Comparison of ENCODE assay signal across 9 cellular contexts in genomic region chr1:2314297-2314802, GRCh38.
DNase-seq lines count a peak whose midpoint lies in the region; ATAC-seq, FAIRE-seq and TF ChIP-seq lines count a peak whose summit lies in the region.
"Had no signal": no experiment of that assay in that cellular context is flagged by ENCODE, and none has a peak within 500 bp of the region (broad histone marks: within the 10 kb centered on the region; RNA-seq: fewer than 3 reads in every experiment).

No MANE protein-coding gene starts in this region.

- peak overlapping the region; percentile 44 for H3K4me3 ChIP-seq in IMR-90 (ENCODE audit: insufficient read depth, low read depth, low read length)
- H3K4me3 ChIP-seq in kidney (ENCODE audit: low read length in 2 of 2): no peak overlapping the region

- no peak overlapping the region; the same call in 2 of the 3 replicates for H2BK15ac ChIP-seq in IMR-90 (ENCODE audit: low read depth, low read length)

- dilution Hi-C loops in IMR-90 (cut with HindIII; ENCODE audit: low sequenced_read_pairs, unreplicated experiment): no loop called here

- peak overlapping the region; percentile 74; the same call in 1 of the 2 replicates for H2BK120ac ChIP-seq in IMR-90 (ENCODE audit: low read depth, low read length)

- peak overlapping the region; percentile 73 for H4K5ac ChIP-seq in IMR-90 (ENCODE audit: low read depth, low read length)

- no peaks in the 10 kb centered on the region for H3K27me3 Mint-ChIP-seq in stimulated activated naive CD8-positive, alpha-beta T cell treated with anti-CD3 and anti-CD28 coated beads, Interleukin-15, amount 100 ng/mL, for 72 hours

- TF ChIP-seq CTCF in IMR-90 (conservative IDR thresholded peaks at IDR 0.05; ENCODE audit: low read depth, low read length) (no peak), kidney (IDR thresholded peaks at IDR 0.05; ENCODE audit: borderline replicate concordance, extremely low read depth, insufficient read depth) (no peak)

- no peak for FAIRE-seq in kidney (lab: Jason Lieb, UNC)

- H3K23ac ChIP-seq in IMR-90 (ENCODE audit: low read depth, low read length): 0 out of 2 replicates have a peak overlapping the region, but pooled peaks have one; percentile 49

- H3K14ac ChIP-seq in IMR-90 (replicated peaks; ENCODE audit: low read depth, low read length): peak overlapping the region; percentile 85

- H3K9ac ChIP-seq in IMR-90 (ENCODE audit: low read depth, low read length) (peak overlapping the region; percentile 82), kidney (ENCODE audit: low read length in 2 of 2) (peak overlapping the region; percentile 24 to 34)
- H3K9ac ChIP-seq: KMS-11 had no signal

- peak overlapping the region; percentile 88 for H3K4ac ChIP-seq in IMR-90 (ENCODE audit: low read depth, low read length)

- 0 out of 2 replicates have a peak, but pooled peaks cover 4% of the 10 kb centered on the region for H3K9me1 ChIP-seq in IMR-90 (ENCODE audit: insufficient read depth, low read length)

- H3K36me3 ChIP-seq in IMR-90 (ENCODE audit: control insufficient read depth, insufficient read depth, low read length): peaks cover 5% of the 10 kb centered on the region; the same call in 1 of the 2 replicates
- no peaks in the 10 kb centered on the region for H3K36me3 ChIP-seq in kidney (ENCODE audit: control insufficient read depth in 1 of 2, insufficient read depth in 2 of 2, low read length in 2 of 2)

- no peak overlapping the region for H3K56ac ChIP-seq in IMR-90 (ENCODE audit: extremely low read depth, insufficient read depth, low read length)

- H4K20me1 ChIP-seq in IMR-90 (ENCODE audit: insufficient read depth, low read length): 0 out of 2 replicates have a peak, but pooled peaks cover 3% of the 10 kb centered on the region

- H2BK20ac ChIP-seq in IMR-90 (ENCODE audit: low read depth, low read length): no peak overlapping the region

- POLR2A ChIA-PET in IMR-90 (lab: Charles Lee; ENCODE audit: unreplicated experiment): interaction anchor here (0.7 kb wide), 2 partner anchors 9 to 302 kb away, joined by 3 read pairs; no protein-coding TSS in a partner anchor

- peak overlapping the region; percentile 48 for H2BK5ac ChIP-seq in IMR-90 (ENCODE audit: low read depth, low read length, poor library complexity, severe bottlenecking)

- TF ChIP-seq RAD21 in IMR-90 (IDR thresholded peaks at IDR 0.05; ENCODE audit: low read length): no peak

- CTCF ChIA-PET in IMR-90 (lab: Yijun Ruan, JAX): no interaction called here

- H3K27me3 ChIP-seq in IMR-90 (ENCODE audit: control insufficient read depth, insufficient read depth, low read length): no peaks in the 10 kb centered on the region

- H3K9me3 Mint-ChIP-seq in stimulated activated naive CD8-positive, alpha-beta T cell treated with anti-CD3 and anti-CD28 coated beads, Interleukin-15, amount 100 ng/mL, for 72 hours: no peaks in the 10 kb centered on the region

- H3K4me1 ChIP-seq in IMR-90 (ENCODE audit: control insufficient read depth, insufficient read depth, low read length): peaks cover 32% of the 10 kb centered on the region
- peaks cover 0 to 19% of the 10 kb centered on the region in 2 donors for H3K4me1 ChIP-seq in kidney (ENCODE audit: control insufficient read depth in 1 of 2, insufficient read depth in 1 of 2, low read depth in 1 of 2, low read length in 2 of 2)

- H3K18ac ChIP-seq in IMR-90 (ENCODE audit: low read depth, low read length): peak overlapping the region; percentile 42; the same call in 1 of the 2 replicates

- H3K79me1 ChIP-seq in IMR-90 (ENCODE audit: low read depth in 1 of 2, low read length in 2 of 2): peaks cover 0 to 37% of the 10 kb centered on the region in 2 experiments; a peak in 1 of 4 replicates

- no peaks in the 10 kb centered on the region for H3K9me3 ChIP-seq in IMR-90 (ENCODE audit: control insufficient read depth, insufficient read depth, low read length)
- H3K9me3 ChIP-seq in kidney (ENCODE audit: control insufficient read depth in 1 of 2, low read length in 2 of 2): no peaks in the 10 kb centered on the region

- no peak overlapping the region for H3K27ac Mint-ChIP-seq in stimulated activated naive CD8-positive, alpha-beta T cell treated with anti-CD3 and anti-CD28 coated beads, Interleukin-15, amount 100 ng/mL, for 72 hours

- H2AK5ac ChIP-seq in IMR-90 (ENCODE audit: low read depth, low read length): peak overlapping the region; percentile 87

- H2AFZ ChIP-seq in IMR-90 (replicated peaks; ENCODE audit: low read length, poor library complexity): peak overlapping the region; percentile 77

- BruUV-seq in IMR-90 (replicated peaks; lab: Mats Ljungman, UMichigan): no TSS peak

- DNase-seq in CMK (ENCODE audit: low read depth) (peak; percentile 70), IMR-90 (peak; percentile 36), cerebellum (ENCODE audit: low spot score) (peak; percentile 38), kidney (peak; percentile 93)
- peak in 1 of 2 donors; percentile 36 for DNase-seq in stimulated activated naive CD8-positive, alpha-beta T cell treated with anti-CD3 and anti-CD28 coated beads, Interleukin-15, amount 100 ng/mL, for 72 hours
- DNase-seq in stimulated activated CD4-positive, alpha-beta T cell treated with anti-CD3 and anti-CD28 coated beads, Interleukin-4, amount 100 ng/mL, for 24 hours: no peak

- H3K4me2 ChIP-seq in IMR-90 (ENCODE audit: low read depth, low read length): peak overlapping the region; percentile 73
- H3K4me2 ChIP-seq: KMS-11 had no signal

- peak overlapping the region; percentile 68 for H3K27ac ChIP-seq in IMR-90 (ENCODE audit: insufficient read depth, low read length)
- H3K27ac ChIP-seq in kidney (ENCODE audit: low read depth in 2 of 2, low read length in 2 of 2): peak overlapping the region; percentile 71 to 75
- H3K27ac ChIP-seq: KMS-11 had no signal

- TF ChIP-seq POLR2A in IMR-90 (IDR thresholded peaks at IDR 0.05; ENCODE audit: low read depth, low read length): no peak

- H4K8ac ChIP-seq in IMR-90 (ENCODE audit: low read depth in 2 of 2, low read length in 2 of 2): peak overlapping the region; percentile 80 to 81

- peak overlapping the region; percentile 85 for H4K91ac ChIP-seq in IMR-90 (ENCODE audit: insufficient read depth, low read depth, low read length)

- WGBS in IMR-90 (ENCODE audit: extremely low coverage in 2 of 2, insufficient read length in 1 of 2), 2 experiments: 18% methylated on average over 2 of the region's 51 CpGs; no CpG with 5 or more reads in 1 of the 2 experiments

- peak overlapping the region; percentile 99 for H2AK9ac ChIP-seq in IMR-90 (replicated peaks; ENCODE audit: low read depth, low read length, poor library complexity)

- in situ Hi-C loops in IMR-90 (cut with MboI; ENCODE audit: low sequenced_read_pairs): no loop called here

- intact Hi-C loops in IMR-90 (cut with micrococcal nuclease) (loop anchor here (5.0 kb wide), 2 partner anchors 68 to 117 kb away; no protein-coding TSS in a partner anchor), kidney (cut with DNase I) (loop anchor here (10.0 kb wide), 1 partner anchor 100 kb away; no protein-coding TSS in a partner anchor)

- H3K4me1 Mint-ChIP-seq in stimulated activated naive CD8-positive, alpha-beta T cell treated with anti-CD3 and anti-CD28 coated beads, Interleukin-15, amount 100 ng/mL, for 72 hours: peaks cover 76% of the 10 kb centered on the region

- ATAC-seq in IMR-90 (ENCODE audit: low read depth) (peak; percentile 46), GM18909 (IDR thresholded peaks at IDR 0.05; ENCODE audit: poor library complexity, unreplicated experiment) (no peak), GM18873 (IDR thresholded peaks at IDR 0.05; ENCODE audit: low FRiP score, unreplicated experiment) (no peak)
- ATAC-seq in stimulated activated naive CD8-positive, alpha-beta T cell treated with anti-CD3 and anti-CD28 coated beads, Interleukin-15, amount 100 ng/mL, for 72 hours: peak; percentile 46

- H3K4me3 Mint-ChIP-seq in stimulated activated naive CD8-positive, alpha-beta T cell treated with anti-CD3 and anti-CD28 coated beads, Interleukin-15, amount 100 ng/mL, for 72 hours: no peak overlapping the region

TF ChIP-seq in IMR-90, 13 proteins besides CTCF, POLR2A, EP300 and RAD21:
- TF ChIP-seq BHLHE40 (IDR thresholded peaks at IDR 0.05; ENCODE audit: low read depth, low read length): no peak
- TF ChIP-seq MAZ (IDR thresholded peaks at IDR 0.05; ENCODE audit: borderline replicate concordance, low read depth, low read length): 0 out of 2 replicates have a peak, but pooled peaks have one; percentile 51

Comparison
In these comparisons a context has a peak if more than half of its experiments do, and no peak if none do; other contexts are left out.
1. ATAC-seq: peak in IMR-90 (single experiment) and stimulated activated naive CD8-positive, alpha-beta T cell treated with anti-CD3 and anti-CD28 coated beads, Interleukin-15, amount 100 ng/mL, for 72 hours (single experiment); none in GM18909 (single experiment) and GM18873 (single experiment).